8 cellular contexts compared by ENCODE assay signal in the genomic region with DNA sequence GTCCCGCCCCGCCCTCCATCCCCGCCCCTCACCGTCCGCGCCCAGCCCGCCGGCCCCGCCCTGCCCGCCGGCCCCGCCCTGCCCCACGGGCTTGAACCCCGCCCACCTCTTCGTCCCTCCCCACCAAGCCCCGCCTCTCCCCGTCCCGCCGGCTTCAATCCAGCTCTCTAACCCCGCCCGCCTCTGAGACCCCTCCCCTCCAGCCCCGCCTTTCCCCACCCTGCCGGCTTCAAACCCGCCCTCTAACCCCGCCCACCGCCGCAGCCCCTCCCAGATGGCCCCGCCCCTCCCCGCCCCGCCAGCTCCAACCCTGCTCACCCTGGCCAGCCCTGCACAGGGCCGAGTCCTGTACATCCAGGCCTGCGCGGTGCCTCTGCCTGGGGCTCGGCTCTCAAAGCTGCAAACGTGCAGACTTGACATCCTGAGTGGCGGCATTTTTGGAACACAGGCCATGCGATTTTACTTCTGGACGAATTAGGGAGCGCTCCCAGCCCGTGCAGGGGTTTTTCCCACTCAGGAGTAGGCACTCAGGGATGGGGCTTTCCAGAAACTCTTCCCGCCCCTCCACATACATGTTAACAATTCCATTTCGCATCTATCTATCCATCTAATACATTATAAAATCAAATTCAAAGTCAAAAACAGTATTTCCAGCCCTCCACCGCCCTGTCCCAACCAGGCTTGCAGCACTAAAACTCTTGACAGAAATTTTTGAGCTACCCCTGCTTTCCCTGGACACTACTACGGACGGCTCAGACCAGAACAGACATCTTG. TPM values are rescaled to one million over a fixed set of nuclear protein-coding genes. Genes with fewer than 3 reads are reported as not detected.
DNase-seq lines count a peak whose midpoint lies in the region; ATAC-seq and TF ChIP-seq lines count a peak whose summit lies in the region.

No MANE protein-coding gene starts in this region.

- no peak for TF ChIP-seq CTCF in AG04449 (IDR thresholded peaks at IDR 0.05; ENCODE audit: insufficient read depth, low read length, missing control alignments)

- H3K27ac Mint-ChIP-seq in activated CD4-positive, alpha-beta T cell treated with anti-CD3 and anti-CD28 coated beads for 36 hours = peak overlapping the region; percentile 85

- intact Hi-C loops in activated CD4-positive, alpha-beta T cell treated with anti-CD3 and anti-CD28 coated beads for 36 hours (cut with DNase I, micrococcal nuclease) = loop anchor here (1.0 to 5.0 kb wide), 11 partner anchors 40 to 1648 kb away; a partner anchor contains a TSS

- peaks cover 55% of the 10 kb centered on the region for H3K4me1 Mint-ChIP-seq in activated CD4-positive, alpha-beta T cell treated with anti-CD3 and anti-CD28 coated beads for 36 hours

- H3K27me3 Mint-ChIP-seq in activated CD4-positive, alpha-beta T cell treated with anti-CD3 and anti-CD28 coated beads for 36 hours = no peaks in the 10 kb centered on the region

- H3K36me3 Mint-ChIP-seq in activated CD4-positive, alpha-beta T cell treated with anti-CD3 and anti-CD28 coated beads for 36 hours (ENCODE audit: low read depth) = no peaks in the 10 kb centered on the region

- H3K9me3 Mint-ChIP-seq in activated CD4-positive, alpha-beta T cell treated with anti-CD3 and anti-CD28 coated beads for 36 hours (ENCODE audit: low read depth) = no peaks in the 10 kb centered on the region

- POLR2A ChIA-PET in AG04449 (lab: Yijun Ruan, JAX) = interaction anchor here (0.9 kb wide), 1 partner anchor 290 kb away, joined by 3 read pairs; a partner anchor contains a TSS
- POLR2A ChIA-PET in activated CD4-positive, alpha-beta T cell treated with anti-CD3 and anti-CD28 coated beads for 36 hours (lab: Charles Lee) = interaction anchor here (0.6 to 2.0 kb wide), 4 partner anchors 27 to 165 kb away, joined by 3 to 10 read pairs (median 4); no protein-coding TSS in a partner anchor

- no peak overlapping the region for H3K4me3 ChIP-seq in AG04449 (ENCODE audit: low read depth, low read length)

- DNase-seq in AG04449 (ENCODE audit: low read depth, low spot score) (peak; percentile 57), NCI-H345 (lab: John Stamatoyannopoulos, UW) (peak; percentile 87), cerebellar nuclear complex (lab: John Stamatoyannopoulos, UW) (peak; percentile 83 to 94), kidney glomerular epithelial cell (lab: John Stamatoyannopoulos, UW) (peak; percentile 76)
- peak; percentile 100 for DNase-seq in activated CD4-positive, alpha-beta T cell treated with anti-CD3 and anti-CD28 coated beads for 36 hours
- DNase-seq in stimulated activated CD4-positive, alpha-beta T cell treated with anti-CD3 and anti-CD28 coated beads, Interleukin-1b, Interleukin-23, amount 100 ng/mL, for 1 hour (ENCODE audit: low read depth in 2 of 2) = peak; percentile 97 to 98

- ATAC-seq in GM18909 (IDR thresholded peaks at IDR 0.05; ENCODE audit: poor library complexity, unreplicated experiment) (peak; percentile 49), HG03139 (IDR thresholded peaks at IDR 0.05; ENCODE audit: unreplicated experiment) (peak; percentile 48)
- peak; percentile 80 for ATAC-seq in activated CD4-positive, alpha-beta T cell treated with anti-CD3 and anti-CD28 coated beads for 36 hours

- CTCF ChIA-PET in AG04449 (lab: Yijun Ruan, JAX) = interaction anchor here (1.0 to 1.1 kb wide), 2 partner anchors 22 to 210 kb away, joined by 3 read pairs; a partner anchor contains a TSS
- CTCF ChIA-PET in activated CD4-positive, alpha-beta T cell treated with anti-CD3 and anti-CD28 coated beads for 36 hours (lab: Charles Lee) = interaction anchor here (0.7 to 1.0 kb wide), 3 partner anchors 27 to 47 kb away, joined by 3 to 6 read pairs (median 4); no protein-coding TSS in a partner anchor

- peak overlapping the region; percentile 70 for H3K4me3 Mint-ChIP-seq in activated CD4-positive, alpha-beta T cell treated with anti-CD3 and anti-CD28 coated beads for 36 hours

RNA-seq across cellular contexts. Expression of a gene that starts 0.5 kb away (rescaled TPM):
- 10 to 100 TPM; 20.6 to 22.1 TPM for total RNA-seq in activated CD4-positive, alpha-beta T cell treated with anti-CD3 and anti-CD28 coated beads for 36 hours
